ENCODE assay signal across 8 cellular contexts in genomic region chr16:71927383-71927782, GRCh38. TPM values are rescaled to one million over a fixed set of nuclear protein-coding genes. Genes with fewer than 3 reads are reported as not detected.
DNase-seq lines count a peak whose midpoint lies in the region; ATAC-seq, FAIRE-seq and TF ChIP-seq lines count a peak whose summit lies in the region.

No MANE protein-coding gene starts in this region.

- ATAC-seq in gastrocnemius medialis (peak; percentile 36 to 53), GM18870 (IDR thresholded peaks at IDR 0.05; ENCODE audit: unreplicated experiment) (no peak)

- H3K4me1 ChIP-seq in SK-N-SH (ENCODE audit: control insufficient read depth in 1 of 2, insufficient read depth in 2 of 2, low read depth in 1 of 2, low read length in 1 of 2), result peaks cover 12 to 54% of the 10 kb centered on the region in 2 experiments
- peaks cover 39 to 47% of the 10 kb centered on the region in 2 donors for H3K4me1 ChIP-seq in gastrocnemius medialis

- H3K9ac ChIP-seq in SK-N-SH, result peak overlapping the region; percentile 17; the same call in 1 of the 2 replicates

- WGBS in SK-N-SH (ENCODE audit: low lambda C conversion rate), result 32% methylated on average over 3 of the region's 3 CpGs

- FAIRE-seq in H54 (lab: Jason Lieb, UNC), result peak; percentile 95

- peak overlapping the region; percentile 47 for H3K4me2 ChIP-seq in SK-N-SH

- no peaks in the 10 kb centered on the region for H3K9me2 ChIP-seq in SK-N-SH

- DNase-seq in H54 (ENCODE audit: insufficient read length, low spot score) (peak; percentile 32), SK-N-SH (no peak), glomerular endothelial cell (ENCODE audit: extremely low read depth, low read depth, low spot score) (peak; percentile 89), gastrocnemius medialis (peak; percentile 9 to 26), cerebellum (ENCODE audit: low spot score) (no peak), NCI-H1417 treated with DMSO at 0.1 percent for 48 hours (lab: John Stamatoyannopoulos, UW) (no peak), DMS53 (lab: John Stamatoyannopoulos, UW) (no peak)

- in situ Hi-C loops in gastrocnemius medialis (cut with MboI; ENCODE audit: low sequenced_read_pairs in 4 of 4), result no loop called here

- H2AFZ ChIP-seq in SK-N-SH (ENCODE audit: low read depth), result no peak overlapping the region

- CTCF ChIA-PET in SK-N-SH (lab: Yijun Ruan, JAX), result interaction anchor here (1.1 kb wide), 1 partner anchor 34 kb away, joined by 3 read pairs; no protein-coding TSS in a partner anchor

- intact Hi-C loops in gastrocnemius medialis (cut with DNase I; ENCODE audit: low total_unique reads), result loop anchor here (1.0 kb wide), 1 partner anchor 32 kb away; the partner anchor contains the start of gene IST1

- peak overlapping the region; percentile 75 to 87 for H3K27ac ChIP-seq in SK-N-SH (ENCODE audit: low read depth in 2 of 2, low read length in 1 of 2)
- peak overlapping the region; percentile 44 to 69 (median 60) for H3K27ac ChIP-seq in gastrocnemius medialis

- no peaks in the 10 kb centered on the region for H3K27me3 ChIP-seq in SK-N-SH (ENCODE audit: insufficient read depth)
- no peaks in the 10 kb centered on the region for H3K27me3 ChIP-seq in gastrocnemius medialis

- H3K4me3 ChIP-seq in SK-N-SH (ENCODE audit: low read depth in 2 of 2, low read length in 1 of 2) (no peak overlapping the region), gastrocnemius medialis (no peak overlapping the region)

- TF ChIP-seq RAD21 in SK-N-SH (IDR thresholded peaks at IDR 0.05; ENCODE audit: low read length), result no peak

- POLR2A ChIA-PET in SK-N-SH (lab: Yijun Ruan, JAX), result no interaction called here

- H3K79me2 ChIP-seq in SK-N-SH (ENCODE audit: insufficient read depth), result peaks cover 69% of the 10 kb centered on the region

- H3F3A ChIP-seq in SK-N-SH (replicated peaks; ENCODE audit: insufficient read depth), result peaks cover 55% of the 10 kb centered on the region

- H3K9me3 ChIP-seq in SK-N-SH (no peaks in the 10 kb centered on the region), gastrocnemius medialis (no peaks in the 10 kb centered on the region)

- TF ChIP-seq EP300 in SK-N-SH (IDR thresholded peaks at IDR 0.05; ENCODE audit: borderline replicate concordance in 1 of 2, low read depth in 1 of 2, low read length in 1 of 2), result peak in 1 of 2 experiments; percentile 77; a peak in 1 of 4 replicates

- H4K20me1 ChIP-seq in SK-N-SH (ENCODE audit: insufficient read depth), result peaks cover 69% of the 10 kb centered on the region

- no peak for TF ChIP-seq POLR2A in H54 (IDR thresholded peaks at IDR 0.05; ENCODE audit: low read depth, low read length)
- TF ChIP-seq POLR2A in gastrocnemius medialis (IDR thresholded peaks at IDR 0.05), result no peak

- TF ChIP-seq CTCF in SK-N-SH (IDR thresholded peaks at IDR 0.05) (no peak), gastrocnemius medialis (IDR thresholded peaks at IDR 0.05 in 4 of 5, conservative IDR thresholded peaks at IDR 0.05 in 1 of 5) (no peak)

- peaks cover 55 to 79% of the 10 kb centered on the region in 2 experiments for H3K36me3 ChIP-seq in SK-N-SH (replicated peaks in 1 of 2; ENCODE audit: control insufficient read depth in 1 of 2, insufficient read depth in 2 of 2, low read length in 1 of 2)
- peaks cover 5 to 61% of the 10 kb centered on the region in 2 donors for H3K36me3 ChIP-seq in gastrocnemius medialis

TF ChIP-seq in SK-N-SH, 30 proteins besides CTCF, POLR2A, EP300 and RAD21 (continues in another document):
- TF ChIP-seq NRF1 (IDR thresholded peaks at IDR 0.05; ENCODE audit: low read depth, low read length) (no peak), ZBTB33 (IDR thresholded peaks at IDR 0.05; ENCODE audit: borderline replicate concordance, low read depth) (peak; percentile 40; the same call in 1 of the 2 replicates), MEF2A (IDR thresholded peaks at IDR 0.05; ENCODE audit: borderline replicate concordance, low read depth) (peak; percentile 80), FOSL2 (IDR thresholded peaks at IDR 0.05; ENCODE audit: borderline replicate concordance, low read depth) (peak; percentile 80), ELF1 (IDR thresholded peaks at IDR 0.05) (no peak), TEAD4 (IDR thresholded peaks at IDR 0.05; ENCODE audit: borderline replicate concordance, insufficient read depth) (peak; percentile 86), TAF1 (IDR thresholded peaks at IDR 0.05; ENCODE audit: borderline replicate concordance, low read depth, low read length) (no peak), RFX5 (IDR thresholded peaks at IDR 0.05; ENCODE audit: low read length) (no peak), GATA2 (CRISPR knock-in tag; IDR thresholded peaks at IDR 0.05) (no peak), POLR2AphosphoS5 (IDR thresholded peaks at IDR 0.05; ENCODE audit: low read depth, low read length) (peak; percentile 55; the same call in 1 of the 2 replicates), RXRA (IDR thresholded peaks at IDR 0.05; ENCODE audit: borderline replicate concordance, low read depth) (peak; percentile 65; the same call in 1 of the 2 replicates), YY1 (IDR thresholded peaks at IDR 0.05; ENCODE audit: low read depth) (no peak), EZH2phosphoT487 (IDR thresholded peaks at IDR 0.05; ENCODE audit: borderline replicate concordance, low read depth) (no peak), CHD2 (IDR thresholded peaks at IDR 0.05; ENCODE audit: low read length, partially characterized antibody) (no peak), JUND (IDR thresholded peaks at IDR 0.05) (peak; percentile 87), IRF3 (IDR thresholded peaks at IDR 0.05; ENCODE audit: low read depth, low read length) (no peak), FOXM1 (IDR thresholded peaks at IDR 0.05; ENCODE audit: low read depth) (0 out of 2 replicates have a peak, but pooled peaks have one; percentile 34), NFIC (IDR thresholded peaks at IDR 0.05; ENCODE audit: borderline replicate concordance) (peak; percentile 97), SIN3A (IDR thresholded peaks at IDR 0.05; ENCODE audit: borderline replicate concordance, low read depth, low read length) (peak; percentile 60; the same call in 1 of the 2 replicates), TCF12 (IDR thresholded peaks at IDR 0.05) (peak; percentile 84)
- TF ChIP-seq, protein P1, sequence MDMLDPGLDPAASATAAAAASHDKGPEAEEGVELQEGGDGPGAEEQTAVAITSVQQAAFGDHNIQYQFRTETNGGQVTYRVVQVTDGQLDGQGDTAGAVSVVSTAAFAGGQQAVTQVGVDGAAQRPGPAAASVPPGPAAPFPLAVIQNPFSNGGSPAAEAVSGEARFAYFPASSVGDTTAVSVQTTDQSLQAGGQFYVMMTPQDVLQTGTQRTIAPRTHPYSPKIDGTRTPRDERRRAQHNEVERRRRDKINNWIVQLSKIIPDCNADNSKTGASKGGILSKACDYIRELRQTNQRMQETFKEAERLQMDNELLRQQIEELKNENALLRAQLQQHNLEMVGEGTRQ (IDR thresholded peaks at IDR 0.05; ENCODE audit: borderline replicate concordance, low read depth, low read length), result no peak
- TF ChIP-seq, protein P2, sequence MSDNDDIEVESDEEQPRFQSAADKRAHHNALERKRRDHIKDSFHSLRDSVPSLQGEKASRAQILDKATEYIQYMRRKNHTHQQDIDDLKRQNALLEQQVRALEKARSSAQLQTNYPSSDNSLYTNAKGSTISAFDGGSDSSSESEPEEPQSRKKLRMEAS (IDR thresholded peaks at IDR 0.05; ENCODE audit: low read depth), result no peak
- TF ChIP-seq, protein P3, sequence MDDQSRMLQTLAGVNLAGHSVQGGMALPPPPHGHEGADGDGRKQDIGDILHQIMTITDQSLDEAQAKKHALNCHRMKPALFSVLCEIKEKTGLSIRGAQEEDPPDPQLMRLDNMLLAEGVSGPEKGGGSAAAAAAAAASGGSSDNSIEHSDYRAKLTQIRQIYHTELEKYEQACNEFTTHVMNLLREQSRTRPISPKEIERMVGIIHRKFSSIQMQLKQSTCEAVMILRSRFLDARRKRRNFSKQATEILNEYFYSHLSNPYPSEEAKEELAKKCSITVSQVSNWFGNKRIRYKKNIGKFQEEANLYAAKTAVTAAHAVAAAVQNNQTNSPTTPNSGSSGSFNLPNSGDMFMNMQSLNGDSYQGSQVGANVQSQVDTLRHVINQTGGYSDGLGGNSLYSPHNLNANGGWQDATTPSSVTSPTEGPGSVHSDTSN (IDR thresholded peaks at IDR 0.05), result peak; percentile 65

RNA-seq across cellular contexts. Expression of gene IST1, which starts 32.1 kb away (rescaled TPM):
- polyA plus RNA-seq in SK-N-SH (2012; rRNA removed), result 133 and 187 TPM in 2 replicates
- 123 and 127 TPM in 2 replicates for polyA plus RNA-seq in SK-N-SH (2012; cell fraction: cytosol; rRNA removed)
- polyA plus RNA-seq in SK-N-SH (2012; cell fraction: nucleus; rRNA removed), result 213 and 350 TPM in 2 replicates
- total RNA-seq in glomerular endothelial cell (173 and 192 TPM in 2 replicates), gastrocnemius medialis (100 to 1,000 TPM in 2 of 4 donors, 10 to 100 TPM in 2; 90.8 to 141 (median 112) TPM), cerebellum (134 TPM)

RNA-seq across cellular contexts. Expression of gene ZNF821, which starts 43.4 kb away (rescaled TPM):
- 7.7 and 8.8 TPM in 2 replicates for polyA plus RNA-seq in SK-N-SH (2012; rRNA removed)
- polyA plus RNA-seq in SK-N-SH (2012; cell fraction: cytosol; rRNA removed), result 5.7 and 7.4 TPM in 2 replicates
- 13.5 and 21.4 TPM in 2 replicates for polyA plus RNA-seq in SK-N-SH (2012; cell fraction: nucleus; rRNA removed)
- 3.5 and 9.0 TPM in 2 replicates for total RNA-seq in glomerular endothelial cell
- total RNA-seq in gastrocnemius medialis, result 10 to 100 TPM in 1 of 4 donors, 1 to 10 TPM in 3; 4.0 to 19.4 (median 8.1) TPM
- total RNA-seq in cerebellum, result 22.2 TPM

Comparison
In these comparisons a context has a peak if more than half of its experiments do, and no peak if none do; other contexts are left out.
1. DNase-seq: peak in H54 (single experiment), glomerular endothelial cell (single experiment) and gastrocnemius medialis (2 of 2); none in SK-N-SH (single experiment), cerebellum (single experiment), NCI-H1417 treated with DMSO at 0.1 percent for 48 hours (single experiment) and DMS53 (single experiment).